In the genomic region with DNA sequence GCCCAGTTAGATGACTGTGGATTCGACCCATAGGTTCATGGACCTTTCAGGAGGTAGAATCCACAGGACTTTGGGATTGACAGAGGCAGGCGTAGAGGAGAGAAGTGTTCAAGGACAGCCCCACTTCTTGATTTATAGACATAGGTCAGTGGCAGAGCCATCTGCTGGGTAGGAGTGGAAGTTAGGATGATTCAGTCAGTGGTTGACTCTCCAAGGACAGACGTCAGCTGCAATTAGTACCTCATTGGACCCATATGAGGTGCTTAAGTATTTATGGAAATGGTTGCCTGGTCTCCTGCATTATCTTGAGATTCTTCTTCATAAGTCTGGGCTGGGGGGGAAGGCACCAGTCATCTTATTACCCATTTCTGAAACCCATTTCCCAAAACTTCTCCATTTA, we compare ENCODE assay signal across 9 cellular contexts.
DNase-seq lines count a peak whose midpoint lies in the region; ATAC-seq and TF ChIP-seq lines count a peak whose summit lies in the region.
"Had no signal": no experiment of that assay in that cellular context is flagged by ENCODE, and none has a peak within 500 bp of the region (broad histone marks: within the 10 kb centered on the region; RNA-seq: fewer than 3 reads in every experiment).

No MANE protein-coding gene starts in this region.

- no peaks in the 10 kb centered on the region for H3K36me3 ChIP-seq in thyroid gland

- peak; percentile 64; the same call in 2 of the 3 replicates for ATAC-seq in SK-N-SH treated with all-trans-retinoic acid at 6 μM for 48 hours
- ATAC-seq in HG03039 (IDR thresholded peaks at IDR 0.05; ENCODE audit: unreplicated experiment): no peak
- ATAC-seq in HG02678 (IDR thresholded peaks at IDR 0.05; ENCODE audit: unreplicated experiment): no peak

- WGBS in thyroid gland, 2 donors: 79 to 80% methylated on average over 3 of the region's 3 CpGs

- intact Hi-C loops in thyroid gland (cut with DNase I): no loop called here

- H3K9me3 ChIP-seq in thyroid gland: no peaks in the 10 kb centered on the region

- TF ChIP-seq POLR2A in thyroid gland (IDR thresholded peaks at IDR 0.05): no peak

- H3K4me1 ChIP-seq in thyroid gland: peaks cover 10% of the 10 kb centered on the region in 2 donors

- DNase-seq in AG10803 (ENCODE audit: low read depth): peak; percentile 43
- DNase-seq in HT-29 (ENCODE audit: low spot score): peak; percentile 34
- DNase-seq in iPS-NIHi11 (ENCODE audit: low spot score): peak; percentile 25
- no peak for DNase-seq in nucleus accumbens (lab: John Stamatoyannopoulos, UW)
- no peak for DNase-seq in thyroid gland
- DNase-seq: stimulated activated CD4-positive, alpha-beta T cell treated with anti-CD3 and anti-CD28 coated beads, Interleukin-2, amount 100 ng/mL, for 24 hours had no signal

- H3K4me3 ChIP-seq in AG10803 (ENCODE audit: low read length): no peak overlapping the region
- H3K4me3 ChIP-seq in thyroid gland (replicated peaks in 1 of 3): no peak overlapping the region

- H3K27me3 ChIP-seq in thyroid gland: no peaks in the 10 kb centered on the region

- H3K27ac ChIP-seq in thyroid gland: peak overlapping the region in 1 of 3 donors; percentile 52

- TF ChIP-seq CTCF in AG10803 (conservative IDR thresholded peaks at IDR 0.05; ENCODE audit: low read length) (no peak; the same call in 1 of the 2 replicates), thyroid gland (IDR thresholded peaks at IDR 0.05) (no peak)

TF ChIP-seq in SK-N-SH treated with all-trans-retinoic acid at 6 μM for 48 hours, 23 proteins besides CTCF, POLR2A, EP300 and RAD21:
- TF ChIP-seq ZFP3 (CRISPR knock-in tag; IDR thresholded peaks at IDR 0.05) (no peak), SNAI2 (CRISPR knock-in tag; IDR thresholded peaks at IDR 0.05) (no peak), ZNF70 (CRISPR knock-in tag; IDR thresholded peaks at IDR 0.05) (no peak), TCF4 (CRISPR knock-in tag; IDR thresholded peaks at IDR 0.05; ENCODE audit: borderline replicate concordance) (no peak), ARNTL (CRISPR knock-in tag; IDR thresholded peaks at IDR 0.05; ENCODE audit: borderline replicate concordance, low read depth) (no peak), ZFP30 (CRISPR knock-in tag; IDR thresholded peaks at IDR 0.05) (no peak), PPARA (CRISPR knock-in tag; IDR thresholded peaks at IDR 0.05; ENCODE audit: borderline replicate concordance) (no peak), ESRRG (CRISPR knock-in tag; IDR thresholded peaks at IDR 0.05) (no peak), BACH2 (CRISPR knock-in tag; IDR thresholded peaks at IDR 0.05; ENCODE audit: borderline replicate concordance) (no peak), ISL1 (CRISPR knock-in tag; IDR thresholded peaks at IDR 0.05) (no peak), ZC3H10 (CRISPR knock-in tag; IDR thresholded peaks at IDR 0.05) (no peak), CSDC2 (CRISPR knock-in tag; IDR thresholded peaks at IDR 0.05) (no peak), TOX (CRISPR knock-in tag; IDR thresholded peaks at IDR 0.05; ENCODE audit: borderline replicate concordance) (no peak), RARB (CRISPR knock-in tag; IDR thresholded peaks at IDR 0.05) (no peak)
- TF ChIP-seq, protein P1, sequence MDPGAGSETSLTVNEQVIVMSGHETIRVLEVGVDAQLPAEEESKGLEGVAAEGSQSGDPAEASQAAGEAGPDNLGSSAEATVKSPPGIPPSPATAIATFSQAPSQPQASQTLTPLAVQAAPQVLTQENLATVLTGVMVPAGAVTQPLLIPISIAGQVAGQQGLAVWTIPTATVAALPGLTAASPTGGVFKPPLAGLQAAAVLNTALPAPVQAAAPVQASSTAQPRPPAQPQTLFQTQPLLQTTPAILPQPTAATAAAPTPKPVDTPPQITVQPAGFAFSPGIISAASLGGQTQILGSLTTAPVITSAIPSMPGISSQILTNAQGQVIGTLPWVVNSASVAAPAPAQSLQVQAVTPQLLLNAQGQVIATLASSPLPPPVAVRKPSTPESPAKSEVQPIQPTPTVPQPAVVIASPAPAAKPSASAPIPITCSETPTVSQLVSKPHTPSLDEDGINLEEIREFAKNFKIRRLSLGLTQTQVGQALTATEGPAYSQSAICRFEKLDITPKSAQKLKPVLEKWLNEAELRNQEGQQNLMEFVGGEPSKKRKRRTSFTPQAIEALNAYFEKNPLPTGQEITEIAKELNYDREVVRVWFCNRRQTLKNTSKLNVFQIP (CRISPR knock-in tag; IDR thresholded peaks at IDR 0.05; ENCODE audit: borderline replicate concordance, low read depth): no peak
- TF ChIP-seq, protein P2, sequence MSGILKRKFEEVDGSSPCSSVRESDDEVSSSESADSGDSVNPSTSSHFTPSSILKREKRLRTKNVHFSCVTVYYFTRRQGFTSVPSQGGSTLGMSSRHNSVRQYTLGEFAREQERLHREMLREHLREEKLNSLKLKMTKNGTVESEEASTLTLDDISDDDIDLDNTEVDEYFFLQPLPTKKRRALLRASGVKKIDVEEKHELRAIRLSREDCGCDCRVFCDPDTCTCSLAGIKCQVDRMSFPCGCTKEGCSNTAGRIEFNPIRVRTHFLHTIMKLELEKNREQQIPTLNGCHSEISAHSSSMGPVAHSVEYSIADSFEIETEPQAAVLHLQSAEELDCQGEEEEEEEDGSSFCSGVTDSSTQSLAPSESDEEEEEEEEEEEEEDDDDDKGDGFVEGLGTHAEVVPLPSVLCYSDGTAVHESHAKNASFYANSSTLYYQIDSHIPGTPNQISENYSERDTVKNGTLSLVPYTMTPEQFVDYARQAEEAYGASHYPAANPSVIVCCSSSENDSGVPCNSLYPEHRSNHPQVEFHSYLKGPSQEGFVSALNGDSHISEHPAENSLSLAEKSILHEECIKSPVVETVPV (CRISPR knock-in tag; IDR thresholded peaks at IDR 0.05): no peak
- TF ChIP-seq, protein P3, sequence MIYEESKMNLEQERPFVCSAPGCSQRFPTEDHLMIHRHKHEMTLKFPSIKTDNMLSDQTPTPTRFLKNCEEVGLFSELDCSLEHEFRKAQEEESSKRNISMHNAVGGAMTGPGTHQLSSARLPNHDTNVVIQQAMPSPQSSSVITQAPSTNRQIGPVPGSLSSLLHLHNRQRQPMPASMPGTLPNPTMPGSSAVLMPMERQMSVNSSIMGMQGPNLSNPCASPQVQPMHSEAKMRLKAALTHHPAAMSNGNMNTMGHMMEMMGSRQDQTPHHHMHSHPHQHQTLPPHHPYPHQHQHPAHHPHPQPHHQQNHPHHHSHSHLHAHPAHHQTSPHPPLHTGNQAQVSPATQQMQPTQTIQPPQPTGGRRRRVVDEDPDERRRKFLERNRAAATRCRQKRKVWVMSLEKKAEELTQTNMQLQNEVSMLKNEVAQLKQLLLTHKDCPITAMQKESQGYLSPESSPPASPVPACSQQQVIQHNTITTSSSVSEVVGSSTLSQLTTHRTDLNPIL (CRISPR knock-in tag; IDR thresholded peaks at IDR 0.05; ENCODE audit: low read depth): no peak
- TF ChIP-seq, protein P4, sequence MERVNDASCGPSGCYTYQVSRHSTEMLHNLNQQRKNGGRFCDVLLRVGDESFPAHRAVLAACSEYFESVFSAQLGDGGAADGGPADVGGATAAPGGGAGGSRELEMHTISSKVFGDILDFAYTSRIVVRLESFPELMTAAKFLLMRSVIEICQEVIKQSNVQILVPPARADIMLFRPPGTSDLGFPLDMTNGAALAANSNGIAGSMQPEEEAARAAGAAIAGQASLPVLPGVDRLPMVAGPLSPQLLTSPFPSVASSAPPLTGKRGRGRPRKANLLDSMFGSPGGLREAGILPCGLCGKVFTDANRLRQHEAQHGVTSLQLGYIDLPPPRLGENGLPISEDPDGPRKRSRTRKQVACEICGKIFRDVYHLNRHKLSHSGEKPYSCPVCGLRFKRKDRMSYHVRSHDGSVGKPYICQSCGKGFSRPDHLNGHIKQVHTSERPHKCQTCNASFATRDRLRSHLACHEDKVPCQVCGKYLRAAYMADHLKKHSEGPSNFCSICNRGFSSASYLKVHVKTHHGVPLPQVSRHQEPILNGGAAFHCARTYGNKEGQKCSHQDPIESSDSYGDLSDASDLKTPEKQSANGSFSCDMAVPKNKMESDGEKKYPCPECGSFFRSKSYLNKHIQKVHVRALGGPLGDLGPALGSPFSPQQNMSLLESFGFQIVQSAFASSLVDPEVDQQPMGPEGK (CRISPR knock-in tag; IDR thresholded peaks at IDR 0.05; ENCODE audit: borderline replicate concordance): no peak

Comparison
In these comparisons a context has a peak if more than half of its experiments do, and no peak if none do; other contexts are left out.
1. DNase-seq: peak in AG10803 (single experiment), HT-29 (single experiment) and iPS-NIHi11 (single experiment); none in nucleus accumbens (0 of 56) and thyroid gland (0 of 2).